Comparison of ENCODE assay signal across 8 cellular contexts in genomic region chr5:160199410-160199911, GRCh38. TPM values are rescaled to one million over a fixed set of nuclear protein-coding genes. Genes with fewer than 3 reads are reported as not detected.
DNase-seq lines count a peak whose midpoint lies in the region; ATAC-seq and TF ChIP-seq lines count a peak whose summit lies in the region.

No MANE protein-coding gene starts in this region.

- peak overlapping the region; percentile 78 for H3K4me3 Mint-ChIP-seq in neural progenitor cell

- TF ChIP-seq EP300 in stomach (IDR thresholded peaks at IDR 0.05): no peak

- TF ChIP-seq CTCF in foreskin fibroblast (IDR thresholded peaks at IDR 0.05; ENCODE audit: low read depth, low read length): peak; percentile 68
- TF ChIP-seq CTCF in neural progenitor cell (IDR thresholded peaks at IDR 0.05): peak; percentile 97
- TF ChIP-seq CTCF in stomach (IDR thresholded peaks at IDR 0.05): peak in 5 of 7 experiments; percentile 48 to 98 (median 89)

- H3K36me3 ChIP-seq in neural progenitor cell: no peaks in the 10 kb centered on the region
- no peaks in the 10 kb centered on the region for H3K36me3 ChIP-seq in stomach

- 1 to 6% (median 2%) methylated on average over 12 to 30 of the region's 30 CpGs for WGBS in stomach, 5 donors

- no peaks in the 10 kb centered on the region for H3K9me3 ChIP-seq in neural progenitor cell (ENCODE audit: low read depth)
- no peaks in the 10 kb centered on the region for H3K9me3 ChIP-seq in stomach

- no peak overlapping the region for H3K9ac ChIP-seq in neural progenitor cell

- peak overlapping the region; percentile 99 for H2AFZ ChIP-seq in neural progenitor cell (replicated peaks)

- no peak for TF ChIP-seq POLR2A in stomach (IDR thresholded peaks at IDR 0.05)

- peak; percentile 94 for ATAC-seq in GM21367 (IDR thresholded peaks at IDR 0.05; ENCODE audit: unreplicated experiment)

- H4K20me1 ChIP-seq in neural progenitor cell (ENCODE audit: low read depth): no peaks in the 10 kb centered on the region

- peak overlapping the region; percentile 48 to 51 for H3K4me3 ChIP-seq in foreskin fibroblast (ENCODE audit: low read depth in 1 of 2, low read length in 2 of 2)
- H3K4me3 ChIP-seq in neural progenitor cell: peak overlapping the region; percentile 35
- peak overlapping the region; percentile 42 to 46 (median 44) for H3K4me3 ChIP-seq in stomach

- H3K27ac ChIP-seq in neural progenitor cell: no peak overlapping the region
- H3K27ac ChIP-seq in stomach: no peak overlapping the region

- DNase-seq in COLO829 (ENCODE audit: low spot score) (peak; percentile 28), HT1080 (ENCODE audit: low read depth) (peak; percentile 38), RPMI8226 (peak; percentile 73), foreskin fibroblast (peak; percentile 34 to 79), neural progenitor cell (ENCODE audit: low spot score) (peak; percentile 79), stomach (peak; percentile 79)
- peak; percentile 56 for DNase-seq in activated effector memory CD4-positive, alpha-beta T cell treated with Interleukin-2 at 50 U/mL for 16 hours

- peaks cover 25% of the 10 kb centered on the region for H3K4me1 Mint-ChIP-seq in neural progenitor cell

- peaks cover 13% of the 10 kb centered on the region for H3F3A ChIP-seq in neural progenitor cell (ENCODE audit: low read depth)

- peak overlapping the region; percentile 76 for H3K27ac Mint-ChIP-seq in neural progenitor cell

- peaks cover 3% of the 10 kb centered on the region for H3K9me3 Mint-ChIP-seq in neural progenitor cell

- H3K27me3 Mint-ChIP-seq in neural progenitor cell (ENCODE audit: insufficient read depth, low read depth): peaks cover 10% of the 10 kb centered on the region

- H3K36me3 Mint-ChIP-seq in neural progenitor cell: peaks cover 2% of the 10 kb centered on the region

- peak overlapping the region; percentile 76 for H3K4me2 ChIP-seq in neural progenitor cell

- H3K27me3 ChIP-seq in neural progenitor cell (no peaks in the 10 kb centered on the region), stomach (peaks cover 0 to 18% (median 0%) of the 10 kb centered on the region in 3 donors)

- H3K79me2 ChIP-seq in neural progenitor cell (ENCODE audit: low read depth): no peaks in the 10 kb centered on the region

- intact Hi-C loops in stomach (cut with DNase I; ENCODE audit: low total_unique reads): loop anchor here (5.0 kb wide), 1 partner anchor 148 kb away; no protein-coding TSS in a partner anchor

- peaks cover 21% of the 10 kb centered on the region for H3K4me1 ChIP-seq in neural progenitor cell
- H3K4me1 ChIP-seq in stomach: peaks cover 0 to 15% (median 10%) of the 10 kb centered on the region in 4 donors

RNA-seq across cellular contexts. Expression of gene FABP6, which starts 29.8 kb away (rescaled TPM):
- 0.70 and 1.1 TPM in 2 replicates for total RNA-seq in HT1080 (2014; rRNA removed; shearing (Covaris generic))
- 0.94 and 1.7 TPM in 2 replicates for polyA plus RNA-seq in HT1080 (2015; cell fraction: cytosol; rRNA removed)
- 0.91 and 1.8 TPM in 2 replicates for polyA plus RNA-seq in HT1080 (2015; cell fraction: nucleus; rRNA removed)
- 0.50 and 4.8 TPM in 2 replicates for total RNA-seq in neural progenitor cell (ENCODE audit: low replicate concordance)
- total RNA-seq in stomach: 1 to 10 TPM in 1 of 5 donors, not detected in 4; 6.1 TPM
- polyA plus RNA-seq in stomach: 1 to 10 TPM in 1 of 3 donors, under 1 TPM in 1, not detected in 1; 0.50 to 1.9 TPM

Comparison
In these comparisons a context has a peak if more than half of its experiments do, and no peak if none do; other contexts are left out.
1. DNase-seq: peak in every context shown above with its lines; median percentile 79 in neural progenitor cell; 79 in stomach; 73 in RPMI8226; 56 in foreskin fibroblast; 56 in activated effector memory CD4-positive, alpha-beta T cell treated with Interleukin-2 at 50 U/mL for 16 hours; 38 in HT1080; 28 in COLO829.